In the genomic region with DNA sequence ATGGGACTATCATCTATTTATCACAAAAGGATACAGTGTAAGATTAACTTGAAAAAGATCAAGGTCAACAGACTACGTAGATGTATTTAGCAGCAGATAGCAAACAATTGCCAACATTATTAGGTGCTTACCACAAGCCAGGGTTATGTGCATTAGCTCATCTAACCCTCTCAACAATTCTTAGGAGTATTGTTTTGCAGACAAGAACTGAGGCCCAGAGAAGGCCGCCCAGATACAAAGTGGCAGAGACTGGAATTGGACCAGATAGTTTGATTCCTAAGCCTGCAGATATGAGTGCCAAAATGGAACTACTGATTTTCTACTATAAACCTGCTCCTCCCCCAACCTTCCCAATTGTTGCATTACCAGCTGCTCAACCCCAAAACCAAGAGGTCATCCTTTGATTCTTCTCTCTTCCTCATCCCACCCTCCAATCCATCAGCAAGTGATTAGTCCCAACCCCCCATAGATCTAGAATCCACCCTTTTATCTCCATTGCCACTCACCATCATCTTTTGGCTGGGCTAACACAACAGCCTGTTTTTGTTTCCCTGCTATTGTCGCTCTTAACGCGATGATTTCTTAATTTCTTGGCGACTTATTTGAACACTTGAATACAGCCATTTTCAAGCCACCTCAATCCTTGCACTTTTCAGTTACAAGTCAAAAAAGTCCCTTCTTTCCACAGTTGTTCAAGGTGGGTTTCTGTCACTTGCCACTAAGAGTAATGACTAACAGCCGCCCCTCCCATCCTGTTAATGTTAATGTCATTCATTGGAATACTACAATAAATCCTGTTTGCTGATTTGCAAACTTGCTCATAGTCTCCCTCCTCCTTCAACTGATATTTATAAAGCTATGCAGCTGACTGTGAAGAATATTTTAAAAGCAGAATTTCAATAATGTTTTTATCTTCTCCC, we compare ENCODE assay signal across 9 cellular contexts. TPM values are rescaled to one million over a fixed set of nuclear protein-coding genes. Genes with fewer than 3 reads are reported as not detected.
A peak's percentile ranks its signal among the peaks of the same experiment; 100 is the strongest.
DNase-seq lines count a peak whose midpoint lies in the region; ATAC-seq, FAIRE-seq and TF ChIP-seq lines count a peak whose summit lies in the region.
"Had no signal": no experiment of that assay in that cellular context is flagged by ENCODE, and none has a peak within 500 bp of the region (broad histone marks: within the 10 kb centered on the region; RNA-seq: fewer than 3 reads in every experiment).

No MANE protein-coding gene starts in this region.

- TF ChIP-seq CTCF in GM12864 (IDR thresholded peaks at IDR 0.05; ENCODE audit: low read depth, low read length, missing control alignments) (no peak), OCI-LY1 (IDR thresholded peaks at IDR 0.05; ENCODE audit: low read length) (no peak), sigmoid colon (IDR thresholded peaks at IDR 0.05) (no peak)

- peaks cover 75% of the 10 kb centered on the region for H3K79me2 ChIP-seq in OCI-LY1 (ENCODE audit: insufficient read depth, low read length)

- no peak overlapping the region for H2AFZ ChIP-seq in OCI-LY1 (ENCODE audit: low read length)

- no peak for FAIRE-seq in H54 (lab: Jason Lieb, UNC)

- H3K4me3 Mint-ChIP-seq in effector memory CD8-positive, alpha-beta T cell: peak overlapping the region; percentile 94 to 98

- DNase-seq in GM12864 (ENCODE audit: low read depth) (no peak), sigmoid colon (no peak), T1000 (lab: John Stamatoyannopoulos, UW) (no peak), NCI-H2227 (lab: John Stamatoyannopoulos, UW; ENCODE audit: unreplicated experiment) (no peak), H54 (ENCODE audit: insufficient read length, low spot score) (no peak), HUDEP-2 (lab: John Stamatoyannopoulos, UW; ENCODE audit: unreplicated experiment in 76 of 76) (no peak)
- DNase-seq in effector memory CD8-positive, alpha-beta T cell: no peak
- DNase-seq: colonic mucosa had no signal

- no peak for ATAC-seq in effector memory CD8-positive, alpha-beta T cell (replicated peaks)

- H3K9me3 ChIP-seq in OCI-LY1 (ENCODE audit: low read length): peaks cover 4% of the 10 kb centered on the region
- H3K9me3 ChIP-seq in sigmoid colon: no peaks in the 10 kb centered on the region
- H3K9me3 ChIP-seq: colonic mucosa had no signal

- H3K27me3 ChIP-seq in OCI-LY1 (ENCODE audit: insufficient read depth, low read length) (no peaks in the 10 kb centered on the region), sigmoid colon (no peaks in the 10 kb centered on the region)
- H3K27me3 ChIP-seq: colonic mucosa had no signal

- peaks cover 31% of the 10 kb centered on the region for H3K36me3 Mint-ChIP-seq in effector memory CD8-positive, alpha-beta T cell (ENCODE audit: insufficient read depth)

- H3K27ac ChIP-seq in OCI-LY1 (ENCODE audit: low read depth, low read length, poor library complexity, severe bottlenecking): peak overlapping the region; percentile 90
- peak overlapping the region in 3 of 4 donors; percentile 1 to 97 (median 95) for H3K27ac ChIP-seq in sigmoid colon

- H3K36me3 ChIP-seq in OCI-LY1 (ENCODE audit: insufficient read depth, low read length): peaks cover 54% of the 10 kb centered on the region
- peaks cover 0 to 4% (median 0%) of the 10 kb centered on the region in 4 donors for H3K36me3 ChIP-seq in sigmoid colon
- H3K36me3 ChIP-seq: colonic mucosa had no signal

- H3K27me3 Mint-ChIP-seq in effector memory CD8-positive, alpha-beta T cell: no peaks in the 10 kb centered on the region

- peak overlapping the region; percentile 96 for H3K4me2 ChIP-seq in OCI-LY1 (ENCODE audit: low read length)

- TF ChIP-seq EP300 in sigmoid colon (IDR thresholded peaks at IDR 0.05): no peak

- WGBS in sigmoid colon, 2 donors: 79% methylated on average over 7 of the region's 7 CpGs

- H3K4me1 ChIP-seq in OCI-LY1 (ENCODE audit: insufficient read depth, low read length, severe bottlenecking): peaks cover 55% of the 10 kb centered on the region
- peaks cover 0 to 62% (median 42%) of the 10 kb centered on the region in 4 donors for H3K4me1 ChIP-seq in sigmoid colon
- H3K4me1 ChIP-seq: colonic mucosa had no signal

- peak overlapping the region; percentile 98 for H3K9ac ChIP-seq in OCI-LY1 (ENCODE audit: low read length)

- H3F3A ChIP-seq in OCI-LY1 (ENCODE audit: insufficient read depth, low read length): no peaks in the 10 kb centered on the region

- intact Hi-C loops in sigmoid colon (cut with DNase I): loop anchor here (5.0 kb wide), 1 partner anchor 58 kb away; no protein-coding TSS in a partner anchor

- TF ChIP-seq POLR2A in sigmoid colon (IDR thresholded peaks at IDR 0.05) (no peak), H54 (IDR thresholded peaks at IDR 0.05; ENCODE audit: low read depth, low read length) (no peak)

- H4K20me1 ChIP-seq in OCI-LY1 (ENCODE audit: insufficient read depth, low read length): 0 out of 2 replicates have a peak, but pooled peaks cover 2% of the 10 kb centered on the region

- H3K4me1 Mint-ChIP-seq in effector memory CD8-positive, alpha-beta T cell (ENCODE audit: low read depth in 2 of 2): peaks cover 51 to 67% of the 10 kb centered on the region in 2 donors

- H3K4me3 ChIP-seq in GM12864 (ENCODE audit: low read depth, low read length): peak overlapping the region; percentile 84; the same call in 1 of the 2 replicates
- H3K4me3 ChIP-seq in OCI-LY1 (ENCODE audit: low read depth, low read length, poor library complexity, severe bottlenecking): peak overlapping the region; percentile 97
- H3K4me3 ChIP-seq in sigmoid colon: peak overlapping the region in 2 of 4 donors; percentile 86 to 90

- no peak overlapping the region for H3K27ac Mint-ChIP-seq in effector memory CD8-positive, alpha-beta T cell

- H3K9me3 Mint-ChIP-seq in effector memory CD8-positive, alpha-beta T cell: no peaks in the 10 kb centered on the region

- no peaks in the 10 kb centered on the region for H3K9me2 ChIP-seq in OCI-LY1 (ENCODE audit: low read depth, low read length)

RNA-seq across cellular contexts. Expression of a gene that starts 2.7 kb away (rescaled TPM):
- 100 to 1,000 TPM; 140 to 232 (median 203) TPM for total RNA-seq in sigmoid colon
- polyA plus RNA-seq in sigmoid colon: 10 to 100 TPM; 37.2 to 78.3 (median 44.4) TPM
